Comparison of ENCODE assay signal across 8 cellular contexts in genomic region chr19:2944403-2944774, GRCh38. TPM values are rescaled to one million over a fixed set of nuclear protein-coding genes. Genes with fewer than 3 reads are reported as not detected.
DNase-seq lines count a peak whose midpoint lies in the region; ATAC-seq, FAIRE-seq and TF ChIP-seq lines count a peak whose summit lies in the region.

No MANE protein-coding gene starts in this region.

- H3K4me1 ChIP-seq in GM12878 (ENCODE audit: control insufficient read depth, insufficient read depth, low read length) (peaks cover 5% of the 10 kb centered on the region), urinary bladder (ENCODE audit: insufficient read depth) (no peaks in the 10 kb centered on the region)

- H3K9ac ChIP-seq in GM12878 (ENCODE audit: control insufficient read depth, insufficient read depth, low read length): peak overlapping the region; percentile 56

- H3K27me3 ChIP-seq in GM12878 (replicated peaks in 1 of 2; ENCODE audit: control insufficient read depth in 2 of 2, insufficient read depth in 2 of 2, low read length in 1 of 2): no peaks in the 10 kb centered on the region

- peaks cover 15% of the 10 kb centered on the region for H3K4me1 Mint-ChIP-seq in memory B cell

- DNase-seq in Right ventricle myocardium superior (no peak), left ventricle myocardium superior (no peak), GM12878 (ENCODE audit: low read depth, low spot score) (no peak), memory B cell (ENCODE audit: low spot score in 2 of 2) (no peak), cerebellar nuclear complex (lab: John Stamatoyannopoulos, UW) (no peak), midbrain (lab: John Stamatoyannopoulos, UW) (no peak), hypothalamus (lab: John Stamatoyannopoulos, UW) (no peak)

- no peak for TF ChIP-seq POLR2A in GM12878 (IDR thresholded peaks at IDR 0.05; ENCODE audit: low read depth, low read length)

- POLR2A ChIA-PET in GM12878 (lab: Charles Lee): no interaction called here

- H3K4me2 ChIP-seq in GM12878 (ENCODE audit: control insufficient read depth, insufficient read depth): peak overlapping the region; percentile 93

- RAD21 ChIA-PET in GM12878 (lab: Charles Lee; ENCODE audit: unreplicated experiment): no interaction called here

- peak overlapping the region; percentile 99 for H3K4me3 Mint-ChIP-seq in memory B cell

- 6% methylated on average over 18 of the region's 23 CpGs for WGBS in GM12878 (ENCODE audit: insufficient coverage, insufficient replicate concordance, low lambda C conversion rate, missing lambda C conversion rate)
- WGBS in urinary bladder: 2% methylated on average over 23 of the region's 23 CpGs

- H2AFZ ChIP-seq in GM12878 (ENCODE audit: control insufficient read depth, low read depth, low read length): peak overlapping the region; percentile 67

- no peaks in the 10 kb centered on the region for H3K36me3 Mint-ChIP-seq in memory B cell

- peak overlapping the region; percentile 82 for H3K4me3 ChIP-seq in GM12878
- H3K4me3 ChIP-seq in urinary bladder (ENCODE audit: low read depth, low read length): peak overlapping the region; percentile 70

- SMC1A ChIA-PET in GM12878 (lab: Charles Lee; ENCODE audit: uncharacterized antibody, unreplicated experiment): no interaction called here

- CTCF ChIA-PET in GM12878 (lab: Yijun Ruan, JAX): no interaction called here

- H3K36me3 ChIP-seq in GM12878 (ENCODE audit: control insufficient read depth in 2 of 2, insufficient read depth in 2 of 2, low read length in 1 of 2) (no peaks in the 10 kb centered on the region), urinary bladder (ENCODE audit: insufficient read depth) (no peaks in the 10 kb centered on the region)

- no peaks in the 10 kb centered on the region for H3K9me3 ChIP-seq in GM12878 (replicated peaks; ENCODE audit: control insufficient read depth, insufficient read depth, low read length)

- peak overlapping the region; percentile 97 for H3K27ac Mint-ChIP-seq in memory B cell

- no peaks in the 10 kb centered on the region for H4K20me1 ChIP-seq in GM12878 (ENCODE audit: control insufficient read depth, insufficient read depth)

- no peaks in the 10 kb centered on the region for H3K9me3 Mint-ChIP-seq in memory B cell

- BruUV-seq in GM12878 (replicated peaks; lab: Mats Ljungman, UMichigan): no TSS peak

- in situ Hi-C loops in GM12878 (cut with MboI): no loop called here

- TF ChIP-seq EP300 in GM12878 (IDR thresholded peaks at IDR 0.05; ENCODE audit: borderline replicate concordance in 1 of 2, control insufficient read depth in 1 of 2, low read depth in 2 of 2, low read length in 2 of 2): no peak

- no peak for TF ChIP-seq RAD21 in GM12878 (IDR thresholded peaks at IDR 0.05; ENCODE audit: insufficient read depth, low read depth, low read length)

- no peak for TF ChIP-seq CTCF in GM12878 (IDR thresholded peaks at IDR 0.05 in 2 of 3, conservative IDR thresholded peaks at IDR 0.05 in 1 of 3; ENCODE audit: control insufficient read depth in 2 of 3, extremely low read depth in 1 of 3, insufficient read depth in 1 of 3, low read depth in 3 of 3, low read length in 3 of 3)

- ATAC-seq in Right ventricle myocardium superior (ENCODE audit: poor library complexity) (peak; percentile 22), left ventricle myocardium superior (no peak), GM12878 (no peak), memory B cell (ENCODE audit: low read depth) (no peak)

- intact Hi-C loops in Right ventricle myocardium superior (cut with DNase I): loop anchor here (10.0 kb wide), 1 partner anchor 60 kb away; no protein-coding TSS in a partner anchor
- intact Hi-C loops in left ventricle myocardium superior (cut with micrococcal nuclease): no loop called here
- intact Hi-C loops in GM12878 (cut with micrococcal nuclease; ENCODE audit: unreplicated experiment): loop anchor here (10.0 kb wide), 1 partner anchor 60 kb away; no protein-coding TSS in a partner anchor

- H3K27me3 Mint-ChIP-seq in memory B cell: no peaks in the 10 kb centered on the region

- H3K27ac ChIP-seq in GM12878 (ENCODE audit: control insufficient read depth, insufficient read depth): peak overlapping the region; percentile 9; the same call in 1 of the 2 replicates
- H3K27ac ChIP-seq in urinary bladder (ENCODE audit: low read depth): no peak overlapping the region

- no peak for FAIRE-seq in GM12878 (lab: Jason Lieb, UNC)

- peaks cover 7% of the 10 kb centered on the region for H3K79me2 ChIP-seq in GM12878 (ENCODE audit: control insufficient read depth, insufficient read depth, low read length)

TF ChIP-seq in GM12878, 131 proteins besides CTCF, POLR2A, EP300 and RAD21 (continues in another document):
- no peak for TF ChIP-seq MYC (IDR thresholded peaks at IDR 0.05; ENCODE audit: insufficient read depth, insufficient read length, insufficient replicate concordance, low read length, severe bottlenecking)
- no peak for TF ChIP-seq MEF2B (IDR thresholded peaks at IDR 0.05; ENCODE audit: partially characterized antibody, poor library complexity, severe bottlenecking)
- 0 out of 2 replicates have a peak, but pooled peaks have one; percentile 9 for TF ChIP-seq YY1 (IDR thresholded peaks at IDR 0.05; ENCODE audit: low read depth, low read length)
- TF ChIP-seq EZH2 (IDR thresholded peaks at IDR 0.05; ENCODE audit: borderline replicate concordance, control insufficient read depth, low read depth, low read length): no peak
- no peak for TF ChIP-seq GABPA (IDR thresholded peaks at IDR 0.05; ENCODE audit: low read depth)

RNA-seq across cellular contexts. Expression of gene ZNF77, which starts 0.4 kb away (rescaled TPM):
- total RNA-seq in Right ventricle myocardium superior (2.1 TPM), left ventricle myocardium superior (2.2 TPM), GM12878 (2014; rRNA removed) (4.1 and 4.3 TPM in 2 replicates), GM12878 (2014; rRNA removed; fragmentation: Illumina TruSeq; extraction: Trizol) (4.7 and 4.9 TPM in 2 replicates), GM12878 (2021) (2.8 and 3.1 TPM in 2 replicates), urinary bladder (6.8 TPM)
- total RNA-seq in GM12878 (2013; cell fraction: nucleolus; rRNA removed): 6.4 and 7.9 TPM in 2 replicates
- polyA plus RNA-seq in GM12878 (2011; ENCODE audit: low read depth): 3.0 TPM
- polyA plus RNA-seq in GM12878 (2011; rRNA removed) (2.7 and 2.9 TPM in 2 replicates), GM12878 (2014; fragmentation: Illumina TruSeq; extraction: Trizol) (3.6 and 4.2 TPM in 2 replicates), GM12878 (2014; fragmentation: Nextera tagmentation; extraction: Ambion mirVana) (1 to 10 TPM; 1.9 TPM), GM12878 (2014; rRNA removed) (3.1 and 3.2 TPM in 2 replicates), GM12878 (2016; fragmentation: Nextera tagmentation; extraction: Ambion mirVana) (1 to 10 TPM; 2.6 to 3.5 TPM), urinary bladder (4.3 TPM)
- polyA plus RNA-seq in GM12878 (2011; cell fraction: cytosol; rRNA removed): 2.1 and 2.3 TPM in 2 replicates
- 2.8 and 3.2 TPM in 2 replicates for polyA plus RNA-seq in GM12878 (2011; cell fraction: nucleus; rRNA removed)
- polyA plus RNA-seq in GM12878 (2012): 1.8 and 2.0 TPM in 2 replicates
- polyA minus RNA-seq in GM12878 (2011; rRNA and poly(A)+ RNA removed): 4.7 and 8.6 TPM in 2 replicates
- polyA minus RNA-seq in GM12878 (2011; cell fraction: cytosol; rRNA and poly(A)+ RNA removed): 1.4 and 1.5 TPM in 2 replicates
- polyA minus RNA-seq in GM12878 (2011; cell fraction: nucleus; rRNA and poly(A)+ RNA removed): 0.97 and 3.1 TPM in 2 replicates

RNA-seq across cellular contexts. Expression of gene TLE6, which starts 33.0 kb away (rescaled TPM):
- 0.70 TPM for total RNA-seq in Right ventricle myocardium superior
- total RNA-seq in left ventricle myocardium superior: 0.30 TPM
- 9.5 and 13.1 TPM in 2 replicates for total RNA-seq in GM12878 (2013; cell fraction: nucleolus; rRNA removed)
- total RNA-seq in GM12878 (2014; rRNA removed): 6.3 and 8.5 TPM in 2 replicates
- 7.3 and 8.0 TPM in 2 replicates for total RNA-seq in GM12878 (2014; rRNA removed; fragmentation: Illumina TruSeq; extraction: Trizol)
- 6.0 and 6.4 TPM in 2 replicates for total RNA-seq in GM12878 (2021)
- 9.4 TPM for polyA plus RNA-seq in GM12878 (2011; ENCODE audit: low read depth)
- 10.8 and 13.8 TPM in 2 replicates for polyA plus RNA-seq in GM12878 (2011; rRNA removed)
- 12.8 and 12.9 TPM in 2 replicates for polyA plus RNA-seq in GM12878 (2011; cell fraction: cytosol; rRNA removed)
- polyA plus RNA-seq in GM12878 (2011; cell fraction: nucleus; rRNA removed): 21.4 and 31.9 TPM in 2 replicates
- polyA plus RNA-seq in GM12878 (2012): 9.3 and 9.6 TPM in 2 replicates
- polyA plus RNA-seq in GM12878 (2014; fragmentation: Illumina TruSeq; extraction: Trizol): 2.6 and 7.0 TPM in 2 replicates
- 1 to 10 TPM; 2.7 to 3.4 TPM for polyA plus RNA-seq in GM12878 (2014; fragmentation: Nextera tagmentation; extraction: Ambion mirVana)
- polyA plus RNA-seq in GM12878 (2014; rRNA removed): 10.6 and 11.2 TPM in 2 replicates
- 1 to 10 TPM; 5.1 to 5.7 TPM for polyA plus RNA-seq in GM12878 (2016; fragmentation: Nextera tagmentation; extraction: Ambion mirVana)
- 4.1 and 11.2 TPM in 2 replicates for polyA minus RNA-seq in GM12878 (2011; rRNA and poly(A)+ RNA removed)
- 3.4 and 3.9 TPM in 2 replicates for polyA minus RNA-seq in GM12878 (2011; cell fraction: cytosol; rRNA and poly(A)+ RNA removed)
- polyA minus RNA-seq in GM12878 (2011; cell fraction: nucleus; rRNA and poly(A)+ RNA removed): 7.4 and 7.6 TPM in 2 replicates
- total RNA-seq in urinary bladder: 1.4 TPM
- polyA plus RNA-seq in urinary bladder: 2.4 TPM

RNA-seq across cellular contexts. Expression of gene ZNF57, which starts 43.7 kb away (rescaled TPM):
- total RNA-seq in Right ventricle myocardium superior: 3.5 TPM
- 3.9 TPM for total RNA-seq in left ventricle myocardium superior
- total RNA-seq in GM12878 (2013; cell fraction: nucleolus; rRNA removed): 8.2 and 9.9 TPM in 2 replicates
- total RNA-seq in GM12878 (2014; rRNA removed): 6.2 and 7.6 TPM in 2 replicates
- total RNA-seq in GM12878 (2014; rRNA removed; fragmentation: Illumina TruSeq; extraction: Trizol): 7.6 and 8.9 TPM in 2 replicates
- 5.2 and 5.5 TPM in 2 replicates for total RNA-seq in GM12878 (2021)
- polyA plus RNA-seq in GM12878 (2011; ENCODE audit: low read depth): 4.5 TPM
- 5.6 and 5.7 TPM in 2 replicates for polyA plus RNA-seq in GM12878 (2011; rRNA removed)
- polyA plus RNA-seq in GM12878 (2011; cell fraction: cytosol; rRNA removed): 3.5 and 3.8 TPM in 2 replicates
- 4.7 and 4.9 TPM in 2 replicates for polyA plus RNA-seq in GM12878 (2011; cell fraction: nucleus; rRNA removed)
- polyA plus RNA-seq in GM12878 (2012): 3.8 and 5.7 TPM in 2 replicates
- 6.9 and 7.6 TPM in 2 replicates for polyA plus RNA-seq in GM12878 (2014; fragmentation: Illumina TruSeq; extraction: Trizol)
- 1 to 10 TPM; 2.7 to 3.0 TPM for polyA plus RNA-seq in GM12878 (2014; fragmentation: Nextera tagmentation; extraction: Ambion mirVana)
- 3.9 and 4.4 TPM in 2 replicates for polyA plus RNA-seq in GM12878 (2014; rRNA removed)
- polyA plus RNA-seq in GM12878 (2016; fragmentation: Nextera tagmentation; extraction: Ambion mirVana): 1 to 10 TPM; 6.0 to 6.7 TPM
- 7.9 and 9.9 TPM in 2 replicates for polyA minus RNA-seq in GM12878 (2011; rRNA and poly(A)+ RNA removed)
- polyA minus RNA-seq in GM12878 (2011; cell fraction: cytosol; rRNA and poly(A)+ RNA removed): 3.3 and 4.3 TPM in 2 replicates
- polyA minus RNA-seq in GM12878 (2011; cell fraction: nucleus; rRNA and poly(A)+ RNA removed): 1.8 and 2.4 TPM in 2 replicates
- total RNA-seq in urinary bladder: 5.1 TPM
- 4.4 TPM for polyA plus RNA-seq in urinary bladder
